Comparison of ENCODE assay signal across 8 cellular contexts in genomic region chr1:235998812-235999211, GRCh38.
A peak's percentile ranks its signal among the peaks of the same experiment; 100 is the strongest.
DNase-seq lines count a peak whose midpoint lies in the region; ATAC-seq and TF ChIP-seq lines count a peak whose summit lies in the region.

No MANE protein-coding gene starts in this region.

- 100% methylated on average over 3 of the region's 6 CpGs for WGBS in esophagus muscularis mucosa

- CTCF ChIA-PET in A673 (lab: Charles Lee) = no interaction called here

- H3K4me3 ChIP-seq in esophagus muscularis mucosa (no peak overlapping the region), uterus (no peak overlapping the region), A673 (ENCODE audit: low read depth, low read length, poor library complexity, severe bottlenecking) (no peak overlapping the region)

- peak in 4 of 5 experiments; percentile 24 to 97 (median 46) for DNase-seq in T-helper 2 cell
- no peak for DNase-seq in esophagus muscularis mucosa (ENCODE audit: extremely low spot score)
- DNase-seq in uterus = peak in 1 of 2 donors; percentile 14
- no peak for DNase-seq in A673 (ENCODE audit: low spot score)
- no peak for DNase-seq in NCI-H1417 (lab: John Stamatoyannopoulos, UW)
- no peak for DNase-seq in inferior parietal cortex (ENCODE audit: extremely low spot score)

- peaks cover 36 to 100% (median 90%) of the 10 kb centered on the region in 4 donors for H3K36me3 ChIP-seq in esophagus muscularis mucosa
- no peaks in the 10 kb centered on the region for H3K36me3 ChIP-seq in uterus
- H3K36me3 ChIP-seq in A673 (ENCODE audit: insufficient read depth, low read length, poor library complexity, severe bottlenecking) = no peaks in the 10 kb centered on the region

- peaks cover 16 to 28% (median 20%) of the 10 kb centered on the region in 4 donors for H3K4me1 ChIP-seq in esophagus muscularis mucosa
- H3K4me1 ChIP-seq in uterus = no peaks in the 10 kb centered on the region
- no peaks in the 10 kb centered on the region for H3K4me1 ChIP-seq in A673 (ENCODE audit: insufficient read depth, low read length, poor library complexity, severe bottlenecking)

- TF ChIP-seq CTCF in esophagus muscularis mucosa (IDR thresholded peaks at IDR 0.05) (no peak), uterus (IDR thresholded peaks at IDR 0.05) (no peak), A673 (conservative IDR thresholded peaks at IDR 0.05; ENCODE audit: low read depth, low read length) (no peak)

- ATAC-seq in GM18907 (IDR thresholded peaks at IDR 0.05; ENCODE audit: unreplicated experiment) (peak; percentile 34), HG02852 (IDR thresholded peaks at IDR 0.05; ENCODE audit: unreplicated experiment) (peak; percentile 25)

- TF ChIP-seq POLR2A in esophagus muscularis mucosa (IDR thresholded peaks at IDR 0.05; ENCODE audit: low read depth) (no peak), uterus (IDR thresholded peaks at IDR 0.05) (no peak)

- POLR2A ChIA-PET in A673 (lab: Charles Lee; ENCODE audit: low non-redundant PET) = no interaction called here

- TF ChIP-seq EP300 in esophagus muscularis mucosa (IDR thresholded peaks at IDR 0.05) = no peak

- no TSS peak for BruUV-seq in A673 (replicated peaks; lab: Mats Ljungman, UMichigan)

- H3K9me3 ChIP-seq in esophagus muscularis mucosa = no peaks in the 10 kb centered on the region
- no peaks in the 10 kb centered on the region for H3K9me3 ChIP-seq in uterus
- no peaks in the 10 kb centered on the region for H3K9me3 ChIP-seq in A673 (ENCODE audit: low read depth, low read length, poor library complexity, severe bottlenecking)

- no peaks in the 10 kb centered on the region for H3K27me3 ChIP-seq in esophagus muscularis mucosa
- no peaks in the 10 kb centered on the region for H3K27me3 ChIP-seq in uterus
- no peaks in the 10 kb centered on the region for H3K27me3 ChIP-seq in A673 (replicated peaks; ENCODE audit: insufficient read depth, low read depth, low read length, poor library complexity)

- H3K27ac ChIP-seq in esophagus muscularis mucosa (replicated peaks in 1 of 4) (peak overlapping the region in 3 of 4 donors; percentile 18 to 47 (median 34)), uterus (peak overlapping the region; percentile 36 to 55), A673 (ENCODE audit: low read depth, low read length, poor library complexity, severe bottlenecking) (no peak overlapping the region)

- intact Hi-C loops in esophagus muscularis mucosa (cut with DNase I) = no loop called here
- intact Hi-C loops in uterus (cut with DNase I; ENCODE audit: low total_unique reads) = no loop called here
- intact Hi-C loops in A673 (cut with micrococcal nuclease; ENCODE audit: unreplicated experiment) = no loop called here

Comparison
In these comparisons a context has a peak if more than half of its experiments do, and no peak if none do; other contexts are left out.
1. DNase-seq: peak in T-helper 2 cell (4 of 5); none in esophagus muscularis mucosa (single experiment), A673 (single experiment), NCI-H1417 (0 of 3) and inferior parietal cortex (single experiment).